19 cellular contexts compared by ENCODE assay signal in the genomic region with DNA sequence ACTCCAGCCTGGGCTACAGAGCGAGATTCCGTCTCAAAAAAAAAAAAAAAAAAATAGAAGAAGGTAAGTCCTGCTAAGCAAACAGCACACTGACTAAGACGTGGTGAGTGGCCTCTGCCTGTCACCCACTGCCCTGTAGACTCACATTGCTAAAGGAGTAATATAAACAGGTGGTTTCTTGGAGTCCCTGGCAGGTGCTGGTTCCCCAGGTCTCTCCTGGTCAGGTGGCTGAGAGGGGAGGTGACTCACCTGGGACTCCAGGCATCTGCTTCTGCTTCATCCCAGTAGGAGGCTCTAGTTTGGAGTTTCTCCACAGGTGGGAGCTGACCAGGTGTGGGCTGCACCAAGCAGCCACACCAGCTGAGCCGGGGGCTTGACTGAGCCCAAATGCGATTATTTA. TPM values are rescaled to one million over a fixed set of nuclear protein-coding genes. Genes with fewer than 3 reads are reported as not detected.
DNase-seq lines count a peak whose midpoint lies in the region; ATAC-seq and TF ChIP-seq lines count a peak whose summit lies in the region.
"Had no signal": no experiment of that assay in that cellular context is flagged by ENCODE, and none has a peak within 500 bp of the region (broad histone marks: within the 10 kb centered on the region; RNA-seq: fewer than 3 reads in every experiment).

Gene OR10H1, minus strand, starts transcription at position 359 of the 400 bp plus-strand sequence. CDS start 7,627 bp downstream, outside the sequence.

- H4K20me1 ChIP-seq in HCT116 (ENCODE audit: insufficient read depth): no peaks in the 10 kb centered on the region

- WGBS in trophoblast cell (ENCODE audit: extremely low coverage, insufficient coverage, insufficient read length): no CpG with 5 or more reads among the region's 5 CpGs

- TF ChIP-seq CTCF in HCT116 (IDR thresholded peaks at IDR 0.05 in 2 of 3, conservative IDR thresholded peaks at IDR 0.05 in 1 of 3; ENCODE audit: borderline replicate concordance in 1 of 3, insufficient read depth in 1 of 3, low read depth in 2 of 3, low read length in 2 of 3): peak in 2 of 3 experiments; percentile 18 to 28; a peak in 3 of 6 replicates
- no peak for TF ChIP-seq CTCF in epithelial cell of esophagus (IDR thresholded peaks at IDR 0.05; ENCODE audit: insufficient read depth, low read depth, low read length, missing control alignments)
- no peak for TF ChIP-seq CTCF in type B pancreatic cell (conservative IDR thresholded peaks at IDR 0.05)

- peaks cover 30 to 55% of the 10 kb centered on the region in 2 experiments for H3K4me1 ChIP-seq in HCT116 (ENCODE audit: control insufficient read depth in 1 of 2, insufficient read depth in 2 of 2, low read length in 2 of 2)
- no peaks in the 10 kb centered on the region for H3K4me1 ChIP-seq in trophoblast cell (ENCODE audit: control insufficient read depth in 1 of 2, insufficient read depth in 2 of 2, low read length in 2 of 2)

- H4K91ac ChIP-seq in trophoblast cell (ENCODE audit: low read depth, low read length): no peak within 1 kb of the TSS

- no peaks in the 10 kb centered on the region for H3K79me2 ChIP-seq in HCT116 (ENCODE audit: insufficient read depth, low read length)
- no peaks in the 10 kb centered on the region for H3K79me2 ChIP-seq in trophoblast cell (ENCODE audit: control insufficient read depth, insufficient read depth, low read length, poor library complexity)

- H2AFZ ChIP-seq in HCT116 (ENCODE audit: low read depth, low read length, poor library complexity, severe bottlenecking): no peak within 1 kb of the TSS
- no peak within 1 kb of the TSS for H2AFZ ChIP-seq in trophoblast cell (ENCODE audit: insufficient read depth, low read length, poor library complexity)

- H3K9ac ChIP-seq in HCT116 (ENCODE audit: low read length) (no peak within 1 kb of the TSS), trophoblast cell (ENCODE audit: low read length) (peak within 1 kb of the TSS; percentile 34)

- H3K9me3 Mint-ChIP-seq in type B pancreatic cell: peaks cover 4% of the 10 kb centered on the region
- H3K9me3 Mint-ChIP-seq: CD4-positive, alpha-beta T cell; T-cell had no signal

- POLR2A ChIA-PET in HCT116 (lab: Charles Lee): interaction anchor here (0.7 to 1.3 kb wide), 3 partner anchors 13 to 116 kb away, joined by 3 to 4 read pairs (median 3); no protein-coding TSS in a partner anchor

- H3K27ac ChIP-seq in HCT116 (ENCODE audit: low read depth, low read length) (no peak within 1 kb of the TSS), trophoblast cell (ENCODE audit: low read depth, low read length) (no peak within 1 kb of the TSS)

- no peaks in the 10 kb centered on the region for H3K4me1 Mint-ChIP-seq in type B pancreatic cell (ENCODE audit: unreplicated experiment)

- BruUV-seq in HCT116 (replicated peaks; lab: Mats Ljungman, UMichigan): no TSS peak

- no peaks in the 10 kb centered on the region for H3K27me3 Mint-ChIP-seq in type B pancreatic cell

- H4K12ac ChIP-seq in trophoblast cell (ENCODE audit: low read depth, low read length): no peak within 1 kb of the TSS

- no peak within 1 kb of the TSS for H3K4ac ChIP-seq in trophoblast cell (ENCODE audit: low read depth, low read length)

- TF ChIP-seq RAD21 in HCT116 (IDR thresholded peaks at IDR 0.05; ENCODE audit: low read depth): peak; percentile 38; the same call in 1 of the 2 replicates

- no peak within 1 kb of the TSS for H2AK5ac ChIP-seq in trophoblast cell (ENCODE audit: low read length)

- H3K27me3 ChIP-seq in HCT116 (ENCODE audit: insufficient read depth, low read length) (no peaks in the 10 kb centered on the region), trophoblast cell (ENCODE audit: insufficient read depth, low read length) (no peaks in the 10 kb centered on the region)

- no peak within 1 kb of the TSS for H3K4me3 Mint-ChIP-seq in type B pancreatic cell
- H3K4me3 Mint-ChIP-seq: CD4-positive, alpha-beta T cell; IgD-negative memory B cell; T-cell had no signal

- no peak within 1 kb of the TSS for H3K4me3 ChIP-seq in HCT116 (replicated peaks in 1 of 2; ENCODE audit: low read depth in 1 of 2, low read length in 2 of 2)
- H3K4me3 ChIP-seq in epithelial cell of esophagus (ENCODE audit: low read length): no peak within 1 kb of the TSS
- no peak within 1 kb of the TSS for H3K4me3 ChIP-seq in trophoblast cell (ENCODE audit: low read depth, low read length)

- no peak within 1 kb of the TSS for H3K18ac ChIP-seq in trophoblast cell (ENCODE audit: low read length)

- H3K79me1 ChIP-seq in trophoblast cell (ENCODE audit: low read length): no peaks in the 10 kb centered on the region

- no peak for TF ChIP-seq POLR2A in HCT116 (IDR thresholded peaks at IDR 0.05; ENCODE audit: borderline replicate concordance, extremely low read depth, insufficient read depth, insufficient read length)

- H3K9me3 ChIP-seq in HCT116 (ENCODE audit: control insufficient read depth in 1 of 2, insufficient read depth in 1 of 2, low read depth in 1 of 2, low read length in 2 of 2) (no peaks in the 10 kb centered on the region), trophoblast cell (ENCODE audit: insufficient read depth, low read depth, low read length) (peaks cover 29% of the 10 kb centered on the region)

- no peaks in the 10 kb centered on the region for H3K36me3 ChIP-seq in HCT116 (ENCODE audit: control insufficient read depth in 1 of 2, insufficient read depth in 2 of 2, low read length in 2 of 2)
- H3K36me3 ChIP-seq in trophoblast cell (ENCODE audit: control insufficient read depth in 1 of 2, insufficient read depth in 2 of 2, low read length in 2 of 2): no peaks in the 10 kb centered on the region

- DNase-seq in HCT116 (ENCODE audit: low read depth, low spot score): no peak
- DNase-seq in NCI-H2196 treated with DMSO at 0.1 percent for 48 hours (lab: John Stamatoyannopoulos, UW; ENCODE audit: unreplicated experiment): peak; percentile 20
- DNase-seq in epithelial cell of esophagus (ENCODE audit: low read depth): peak; percentile 50
- peak; percentile 13 to 51 for DNase-seq in trophoblast cell
- no peak for DNase-seq in GM19238 (ENCODE audit: insufficient read length, low spot score)
- no peak for DNase-seq in type B pancreatic cell (ENCODE audit: extremely low spot score, unreplicated experiment)
- DNase-seq in EL: no peak
- DNase-seq in occipital lobe (lab: John Stamatoyannopoulos, UW): no peak
- DNase-seq: ACHN; CD4-positive, alpha-beta T cell; H7; NCI-H1694 treated with DMSO at 0.1 percent for 48 hours; NCI-H446 treated with DMSO at 0.1 percent for 48 hours; NCI-H748 treated with DMSO at 0.1 percent for 48 hours; T-cell had no signal

- H3K27ac Mint-ChIP-seq in type B pancreatic cell: no peak within 1 kb of the TSS
- H3K27ac Mint-ChIP-seq: CD4-positive, alpha-beta T cell; T-cell had no signal

- intact Hi-C loops in HCT116 (cut with micrococcal nuclease): no loop called here

- H2BK5ac ChIP-seq in trophoblast cell (ENCODE audit: low read depth, low read length, poor library complexity): no peak within 1 kb of the TSS

- H3K14ac ChIP-seq in trophoblast cell (ENCODE audit: low read length): no peak within 1 kb of the TSS

- peak; percentile 81 for ATAC-seq in HCT116
- ATAC-seq: T-cell had no signal

- CTCF ChIA-PET in HCT116 (lab: Charles Lee): no interaction called here

- H3K9me2 ChIP-seq in HCT116 (ENCODE audit: insufficient read depth): no peaks in the 10 kb centered on the region

- H4K8ac ChIP-seq in trophoblast cell (ENCODE audit: low read depth, low read length): no peak within 1 kb of the TSS

- RAD21 ChIA-PET in HCT116 (lab: Charles Lee; ENCODE audit: low non-redundant PET in 1 of 2, low total read pairs in 2 of 2, uncharacterized antibody in 2 of 2, unreplicated experiment in 2 of 2): no interaction called here

- peak within 1 kb of the TSS; percentile 50 for H3K4me2 ChIP-seq in HCT116 (ENCODE audit: low read length)
- no peak within 1 kb of the TSS for H3K4me2 ChIP-seq in trophoblast cell (ENCODE audit: low read length)

- H3K36me3 Mint-ChIP-seq in type B pancreatic cell: no peaks in the 10 kb centered on the region
- H3K36me3 Mint-ChIP-seq: IgD-negative memory B cell, T-cell had no signal

- no peak within 1 kb of the TSS for H3K23ac ChIP-seq in trophoblast cell (ENCODE audit: low read length)

- H2BK120ac ChIP-seq in trophoblast cell (ENCODE audit: insufficient read depth, low read length, poor library complexity): no peak within 1 kb of the TSS

- H2BK12ac ChIP-seq in trophoblast cell (ENCODE audit: low read length): no peak within 1 kb of the TSS

TF ChIP-seq in HCT116, 20 proteins besides CTCF, POLR2A, EP300 and RAD21:
- TF ChIP-seq FOSL1 (IDR thresholded peaks at IDR 0.05; ENCODE audit: low read depth): peak; percentile 44; the same call in 1 of the 2 replicates
- TF ChIP-seq ATF3 (IDR thresholded peaks at IDR 0.05): no peak

RNA-seq across cellular contexts. Expression of gene OR10H1, which starts in this region (rescaled TPM):
- 0.17 TPM for total RNA-seq in HCT116 (2021; ENCODE audit: unreplicated experiment)
- polyA plus RNA-seq in HCT116 (2012): 0.42 and 0.52 TPM in 2 replicates
- polyA plus RNA-seq in trophoblast cell (2013): 0.01 TPM in 1 of 2 replicates, not detected in the other
- total RNA-seq in type B pancreatic cell (ENCODE audit: low replicate concordance): not detected in 2 replicates
- not detected for total RNA-seq in occipital lobe
- total RNA-seq: Daoy, H7, HT1080, RPMI7951 had no signal
- polyA plus RNA-seq: IgD-negative memory B cell had no signal

Comparison
In these comparisons a context has a peak if more than half of its experiments do, and no peak if none do; other contexts are left out.
1. Peak in ATAC-seq and H3K4me2 ChIP-seq in HCT116; RNA of the gene not detected or under 1 TPM.
2. DNase-seq: peak in NCI-H2196 treated with DMSO at 0.1 percent for 48 hours (single experiment), epithelial cell of esophagus (single experiment) and trophoblast cell (2 of 2); none in HCT116 (single experiment), GM19238 (single experiment), type B pancreatic cell (single experiment), EL (single experiment) and occipital lobe (single experiment).
3. CTCF ChIP-seq: peak in HCT116 (2 of 3); none in epithelial cell of esophagus (single experiment) and type B pancreatic cell (single experiment).